23 cellular contexts compared by ENCODE assay signal in the genomic region with DNA sequence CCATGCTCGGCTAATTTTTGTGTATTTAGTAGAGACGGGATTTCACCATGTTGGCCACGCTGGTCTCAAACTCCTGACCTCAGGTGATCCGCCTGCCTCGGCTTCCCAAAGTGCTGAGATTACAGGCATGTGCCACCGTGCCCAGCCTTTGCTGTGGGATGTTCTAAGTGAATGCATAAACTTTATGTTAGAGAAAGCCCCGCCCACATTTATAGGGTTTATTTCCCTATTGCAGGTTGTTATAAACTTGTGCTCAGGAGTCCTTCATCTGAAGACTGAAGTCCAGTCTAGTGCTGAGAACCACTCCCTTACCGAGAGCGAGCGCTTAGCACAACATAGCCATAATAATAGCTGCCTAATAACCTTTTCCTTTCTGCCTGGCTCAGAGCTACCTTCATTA.
"Had no signal": no experiment of that assay in that cellular context is flagged by ENCODE, and none has a peak within 500 bp of the region (broad histone marks: within the 10 kb centered on the region; RNA-seq: fewer than 3 reads in every experiment).

No MANE protein-coding gene starts in this region.

- H3K36me3 ChIP-seq: stomach, suprapubic skin, tibial nerve had no signal

- H3K27me3 ChIP-seq: stomach, suprapubic skin, tibial nerve had no signal

- H3K4me1 ChIP-seq: stomach, suprapubic skin, tibial nerve had no signal

- DNase-seq: activated gamma-delta T cell treated with Interleukin-2 at 50 U/mL for 16 hours; activated T-cell treated with anti-CD3 and anti-CD28 coated beads, Interleukin-2, amount 50 U/mL, for 1 hour; aorta; effector memory CD8-positive, alpha-beta T cell; foreskin melanocyte; immature natural killer cell; left ventricle myocardium superior; midbrain; naive B cell; occipital lobe; posterior cingulate gyrus; stimulated activated CD4-positive, alpha-beta T cell treated with anti-CD3 and anti-CD28 coated beads, Interleukin-15, amount 100 ng/mL, for 24 hours; stomach; T-helper 9 cell had no signal

- H3K9me3 ChIP-seq: stomach, suprapubic skin, tibial nerve had no signal

- H3K4me3 Mint-ChIP-seq: activated naive CD4-positive, alpha-beta T cell treated with anti-CD3 and anti-CD28 coated beads, Interleukin-2, amount 50 U/mL, for 24 hours; brain; effector memory CD8-positive, alpha-beta T cell; immature natural killer cell; naive B cell; stimulated activated memory B cell treated with anti-CD40 and anti-IgM and Interleukin-4, amounts not matched to agents 10 μg/mL and 1 μg/mL and 100 μg/mL, for 72 hours; WTC11 had no signal

- H3K27me3 Mint-ChIP-seq: activated naive CD4-positive, alpha-beta T cell treated with anti-CD3 and anti-CD28 coated beads, Interleukin-2, amount 50 U/mL, for 24 hours; brain; effector memory CD8-positive, alpha-beta T cell; naive B cell; stimulated activated memory B cell treated with anti-CD40 and anti-IgM and Interleukin-4, amounts not matched to agents 10 μg/mL and 1 μg/mL and 100 μg/mL, for 72 hours had no signal

- H3K4me1 Mint-ChIP-seq: immature natural killer cell; stimulated activated memory B cell treated with anti-CD40 and anti-IgM and Interleukin-4, amounts not matched to agents 10 μg/mL and 1 μg/mL and 100 μg/mL, for 72 hours had no signal

- H3K27ac Mint-ChIP-seq: effector memory CD8-positive, alpha-beta T cell; immature natural killer cell; WTC11 had no signal

- H3K27ac ChIP-seq: stomach, suprapubic skin had no signal

- H3K4me3 ChIP-seq: smooth muscle cell, stomach, suprapubic skin, tibial nerve had no signal

- ATAC-seq: effector memory CD8-positive, alpha-beta T cell; esophagus mucosa; left ventricle myocardium superior; sciatic nerve; stimulated activated memory B cell treated with anti-CD40 and anti-IgM and Interleukin-4, amounts not matched to agents 10 μg/mL and 1 μg/mL and 100 μg/mL, for 72 hours; WTC11 had no signal

- H3K9me3 Mint-ChIP-seq: activated naive CD4-positive, alpha-beta T cell treated with anti-CD3 and anti-CD28 coated beads, Interleukin-2, amount 50 U/mL, for 24 hours; effector memory CD8-positive, alpha-beta T cell; immature natural killer cell; naive B cell; stimulated activated memory B cell treated with anti-CD40 and anti-IgM and Interleukin-4, amounts not matched to agents 10 μg/mL and 1 μg/mL and 100 μg/mL, for 72 hours had no signal

- H3K4me2 ChIP-seq: smooth muscle cell had no signal

- H3K36me3 Mint-ChIP-seq: activated naive CD4-positive, alpha-beta T cell treated with anti-CD3 and anti-CD28 coated beads, Interleukin-2, amount 50 U/mL, for 24 hours; brain; immature natural killer cell; naive B cell; stimulated activated memory B cell treated with anti-CD40 and anti-IgM and Interleukin-4, amounts not matched to agents 10 μg/mL and 1 μg/mL and 100 μg/mL, for 72 hours; WTC11 had no signal
